ENCODE assay signal across 9 cellular contexts in the genomic region with DNA sequence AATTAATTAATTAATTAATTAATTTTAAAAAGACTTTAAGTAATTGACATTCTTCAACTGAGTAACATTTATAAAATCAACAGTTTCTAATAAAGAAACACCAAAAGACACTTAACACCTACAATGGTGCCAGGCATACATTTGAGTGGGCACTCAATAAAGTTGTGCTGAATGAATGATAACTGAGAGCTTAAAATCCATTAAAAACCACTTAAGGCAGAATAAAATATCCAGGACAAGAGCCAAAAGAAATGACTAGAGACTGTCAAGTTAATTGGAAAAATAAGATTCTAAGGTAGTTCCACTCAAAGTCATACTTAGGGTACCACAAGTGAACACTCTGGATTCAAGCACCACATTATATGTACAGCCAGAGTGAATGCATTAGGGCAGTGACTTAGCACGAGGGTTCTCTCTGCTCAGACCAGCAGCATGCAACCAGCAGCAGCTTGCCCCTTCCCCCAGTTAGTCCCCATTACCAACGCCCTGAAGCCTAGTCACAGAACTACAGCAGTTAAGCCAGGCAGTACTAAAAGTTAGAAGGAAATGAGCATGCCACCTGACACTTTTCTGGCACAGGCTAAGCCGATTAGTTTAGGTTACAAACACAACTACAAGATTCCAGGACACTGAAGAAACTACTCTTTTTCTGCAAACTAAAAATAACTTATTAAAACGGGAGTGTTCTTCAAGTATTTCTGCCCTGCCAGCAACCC. TPM values are rescaled to one million over a fixed set of nuclear protein-coding genes. Genes with fewer than 3 reads are reported as not detected.
DNase-seq lines count a peak whose midpoint lies in the region; ATAC-seq and TF ChIP-seq lines count a peak whose summit lies in the region.
"Had no signal": no experiment of that assay in that cellular context is flagged by ENCODE, and none has a peak within 500 bp of the region (broad histone marks: within the 10 kb centered on the region; RNA-seq: fewer than 3 reads in every experiment).

No MANE protein-coding gene starts in this region.

- CTCF ChIA-PET in T-cell (lab: Charles Lee), result interaction anchor here in 1 of 2 donors (0.5 kb wide), 1 partner anchor 107 kb away, joined by 5 read pairs; the partner anchor contains the start of gene TEX46

- H3K27ac Mint-ChIP-seq in HFFc6, result peak overlapping the region; percentile 71
- H3K27ac Mint-ChIP-seq in T-cell, result peak overlapping the region in 1 of 2 donors; percentile 8
- H3K27ac Mint-ChIP-seq: activated T-cell treated with anti-CD3 and anti-CD28 coated beads, Interleukin-2, amount 50 U/mL, for 24 hours had no signal

- intact Hi-C loops in body of pancreas (cut with DNase I), result no loop called here

- H3K9me3 Mint-ChIP-seq in HFFc6, result no peaks in the 10 kb centered on the region
- H3K9me3 Mint-ChIP-seq in T-cell, result no peaks in the 10 kb centered on the region
- H3K9me3 Mint-ChIP-seq: activated T-cell treated with anti-CD3 and anti-CD28 coated beads, Interleukin-2, amount 50 U/mL, for 24 hours had no signal

- peak; percentile 28 for DNase-seq in HFFc6
- DNase-seq in body of pancreas, result peak; percentile 26 to 32 (median 28)
- DNase-seq in iris pigment epithelial cell (ENCODE audit: low read depth), result peak; percentile 78
- no peak for DNase-seq in T-cell
- no peak for DNase-seq in NK-92 (lab: John Stamatoyannopoulos, UW; ENCODE audit: unreplicated experiment)
- no peak for DNase-seq in NCI-H226
- DNase-seq: activated T-cell treated with anti-CD3 and anti-CD28 coated beads, Interleukin-2, amount 50 U/mL, for 24 hours had no signal

- ATAC-seq in body of pancreas (peak; percentile 45), T-cell (replicated peaks in 1 of 4) (no peak), HG03045 (IDR thresholded peaks at IDR 0.05; ENCODE audit: unreplicated experiment) (no peak)

- H3K4me1 ChIP-seq in body of pancreas (peaks cover 19% of the 10 kb centered on the region), stomach smooth muscle (ENCODE audit: control insufficient read depth, insufficient read depth, low read length) (peaks cover 8% of the 10 kb centered on the region)

- H3K27ac ChIP-seq in body of pancreas (peak overlapping the region in 1 of 4 donors; percentile 23), stomach smooth muscle (ENCODE audit: low read length) (no peak overlapping the region)

- POLR2A ChIA-PET in T-cell (lab: Charles Lee), result no interaction called here

- TF ChIP-seq CTCF in HFFc6 (IDR thresholded peaks at IDR 0.05), result no peak
- TF ChIP-seq CTCF in body of pancreas (IDR thresholded peaks at IDR 0.05), result no peak

- H3K27me3 Mint-ChIP-seq in HFFc6 (ENCODE audit: insufficient read depth), result no peaks in the 10 kb centered on the region
- H3K27me3 Mint-ChIP-seq in T-cell, result no peaks in the 10 kb centered on the region
- H3K27me3 Mint-ChIP-seq: activated T-cell treated with anti-CD3 and anti-CD28 coated beads, Interleukin-2, amount 50 U/mL, for 24 hours had no signal

- no peaks in the 10 kb centered on the region for H3K27me3 ChIP-seq in body of pancreas
- no peaks in the 10 kb centered on the region for H3K27me3 ChIP-seq in stomach smooth muscle (ENCODE audit: control insufficient read depth in 1 of 2, insufficient read depth in 2 of 2, low read length in 2 of 2)

- H3K4me3 ChIP-seq in body of pancreas (no peak overlapping the region), stomach smooth muscle (ENCODE audit: low read length in 2 of 2) (peak overlapping the region; percentile 19 to 24)

- no peaks in the 10 kb centered on the region for H3K9me3 ChIP-seq in body of pancreas
- H3K9me3 ChIP-seq in stomach smooth muscle (ENCODE audit: control insufficient read depth in 2 of 2, low read length in 2 of 2), result no peaks in the 10 kb centered on the region

- H3K9ac ChIP-seq in stomach smooth muscle (ENCODE audit: low read length in 2 of 2), result no peak overlapping the region

- H3K36me3 ChIP-seq in body of pancreas (replicated peaks in 1 of 2; ENCODE audit: insufficient read depth in 1 of 2, low read depth in 2 of 2) (no peaks in the 10 kb centered on the region), stomach smooth muscle (ENCODE audit: control insufficient read depth in 2 of 2, insufficient read depth in 2 of 2, low read length in 2 of 2) (no peaks in the 10 kb centered on the region)

- H3K36me3 Mint-ChIP-seq in HFFc6 (ENCODE audit: low read depth), result no peaks in the 10 kb centered on the region
- no peaks in the 10 kb centered on the region for H3K36me3 Mint-ChIP-seq in T-cell

- no peak for TF ChIP-seq POLR2A in body of pancreas (IDR thresholded peaks at IDR 0.05)

- H3K4me1 Mint-ChIP-seq in HFFc6 (ENCODE audit: low read depth), result peaks cover 75% of the 10 kb centered on the region
- peaks cover 56 to 75% (median 66%) of the 10 kb centered on the region in 3 donors for H3K4me1 Mint-ChIP-seq in T-cell

- WGBS in body of pancreas, 2 donors, result 6 to 10% methylated on average over 4 of the region's 4 CpGs

- H3K4me3 Mint-ChIP-seq in HFFc6 (peak overlapping the region; percentile 42; the same call in 1 of the 2 replicates), T-cell (no peak overlapping the region)
- H3K4me3 Mint-ChIP-seq: activated T-cell treated with anti-CD3 and anti-CD28 coated beads, Interleukin-2, amount 50 U/mL, for 24 hours had no signal

RNA-seq across cellular contexts. Expression of gene LUZP1, which starts 46.5 kb away (rescaled TPM):
- 10 to 100 TPM; 47.3 to 55.6 (median 53.0) TPM for total RNA-seq in HFFc6 (2021; fragmentation: NEBNext Ultra II Directional; extraction: Animal tissue kit (Norgen Biotek cat#: 25700))
- 1 to 10 TPM; 4.6 to 8.0 TPM for total RNA-seq in body of pancreas
- 10 to 100 TPM; 18.8 to 24.8 (median 19.7) TPM for total RNA-seq in T-cell

Comparison
In these comparisons a context has a peak if more than half of its experiments do, and no peak if none do; other contexts are left out.
1. DNase-seq: peak in HFFc6 (single experiment), body of pancreas (4 of 4) and iris pigment epithelial cell (single experiment); none in T-cell (0 of 34), NK-92 (single experiment) and NCI-H226 (single experiment).
2. H3K4me3 ChIP-seq: peak in stomach smooth muscle (2 of 2); none in body of pancreas (0 of 2).